In the genomic region with DNA sequence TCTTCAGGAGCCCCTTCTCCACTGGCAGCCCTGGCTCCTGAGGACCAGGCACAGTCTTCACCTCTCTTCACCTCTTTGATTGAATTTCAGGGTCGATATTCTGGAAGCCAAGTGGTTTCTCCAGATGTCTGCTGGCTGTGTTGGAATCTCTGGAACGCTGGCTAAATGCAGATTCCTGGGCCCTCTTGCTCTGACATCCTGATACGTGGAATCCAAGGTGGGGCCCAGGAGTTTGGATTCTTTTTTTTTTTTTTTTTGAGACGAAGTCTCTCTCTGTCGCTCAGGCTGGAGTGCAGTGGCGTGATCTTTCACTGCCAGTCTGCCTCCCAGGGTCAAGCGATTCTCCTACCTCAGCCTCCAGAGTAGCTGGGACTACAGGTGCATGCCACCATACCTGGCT, we compare ENCODE assay signal across 23 cellular contexts.
"Had no signal": no experiment of that assay in that cellular context is flagged by ENCODE, and none has a peak within 500 bp of the region (broad histone marks: within the 10 kb centered on the region; RNA-seq: fewer than 3 reads in every experiment).

No MANE protein-coding gene starts in this region.

- DNase-seq: colonic mucosa; effector CD8-positive, alpha-beta T cell; endodermal cell; foreskin keratinocyte; heart left ventricle; kidney; mesenchymal stem cell; midbrain; naive thymus-derived CD4-positive, alpha-beta T cell; nephron progenitor cell; nucleus accumbens; stimulated activated CD4-positive, alpha-beta T cell treated with anti-CD3 and anti-CD28 coated beads, Interleukin-2, amount 100 ng/mL, for 24 hours; stimulated activated CD4-positive, alpha-beta T cell treated with anti-CD3 and anti-CD28 coated beads, Interleukin-4, amount 100 ng/mL, for 24 hours; stimulated activated naive CD8-positive, alpha-beta T cell treated with anti-CD3 and anti-CD28 coated beads, Interleukin-15, Interleukin-2, amounts not matched to agents 100 U/mL and 50 U/mL, for 24 hours; substantia nigra; testis; tibial artery had no signal

- H3K36me3 Mint-ChIP-seq: stimulated activated memory B cell treated with anti-CD40 and anti-IgM and Interleukin-4, amounts not matched to agents 10 μg/mL and 1 μg/mL and 100 μg/mL, for 72 hours; type B pancreatic cell had no signal

- H3K27ac Mint-ChIP-seq: dendritic cell treated with granulocyte-macrophage colony-stimulating factor and Interleukin-4, amounts not matched to agents 40 ng/mL and 50 ng/mL, for 4 days; endodermal cell; nephron progenitor cell; stimulated activated memory B cell treated with anti-CD40 and anti-IgM and Interleukin-4, amounts not matched to agents 10 μg/mL and 1 μg/mL and 100 μg/mL, for 72 hours; type B pancreatic cell had no signal

- ATAC-seq: foreskin keratinocyte; gastroesophageal sphincter; heart left ventricle; left lobe of liver; naive thymus-derived CD4-positive, alpha-beta T cell; sciatic nerve; stimulated activated memory B cell treated with anti-CD40 and anti-IgM and Interleukin-4, amounts not matched to agents 10 μg/mL and 1 μg/mL and 100 μg/mL, for 72 hours; stimulated activated naive CD8-positive, alpha-beta T cell treated with anti-CD3 and anti-CD28 coated beads, Interleukin-15, Interleukin-2, amounts not matched to agents 100 U/mL and 50 U/mL, for 24 hours had no signal

- H3K9me3 Mint-ChIP-seq: dendritic cell treated with granulocyte-macrophage colony-stimulating factor and Interleukin-4, amounts not matched to agents 40 ng/mL and 50 ng/mL, for 4 days; endodermal cell; stimulated activated memory B cell treated with anti-CD40 and anti-IgM and Interleukin-4, amounts not matched to agents 10 μg/mL and 1 μg/mL and 100 μg/mL, for 72 hours; type B pancreatic cell had no signal

- H3K4me3 Mint-ChIP-seq: dendritic cell treated with granulocyte-macrophage colony-stimulating factor and Interleukin-4, amounts not matched to agents 40 ng/mL and 50 ng/mL, for 4 days; endodermal cell; nephron progenitor cell; stimulated activated memory B cell treated with anti-CD40 and anti-IgM and Interleukin-4, amounts not matched to agents 10 μg/mL and 1 μg/mL and 100 μg/mL, for 72 hours had no signal

- H3K27me3 Mint-ChIP-seq: naive thymus-derived CD4-positive, alpha-beta T cell; stimulated activated memory B cell treated with anti-CD40 and anti-IgM and Interleukin-4, amounts not matched to agents 10 μg/mL and 1 μg/mL and 100 μg/mL, for 72 hours; type B pancreatic cell had no signal
